7 cellular contexts compared by ENCODE assay signal in the genomic region with DNA sequence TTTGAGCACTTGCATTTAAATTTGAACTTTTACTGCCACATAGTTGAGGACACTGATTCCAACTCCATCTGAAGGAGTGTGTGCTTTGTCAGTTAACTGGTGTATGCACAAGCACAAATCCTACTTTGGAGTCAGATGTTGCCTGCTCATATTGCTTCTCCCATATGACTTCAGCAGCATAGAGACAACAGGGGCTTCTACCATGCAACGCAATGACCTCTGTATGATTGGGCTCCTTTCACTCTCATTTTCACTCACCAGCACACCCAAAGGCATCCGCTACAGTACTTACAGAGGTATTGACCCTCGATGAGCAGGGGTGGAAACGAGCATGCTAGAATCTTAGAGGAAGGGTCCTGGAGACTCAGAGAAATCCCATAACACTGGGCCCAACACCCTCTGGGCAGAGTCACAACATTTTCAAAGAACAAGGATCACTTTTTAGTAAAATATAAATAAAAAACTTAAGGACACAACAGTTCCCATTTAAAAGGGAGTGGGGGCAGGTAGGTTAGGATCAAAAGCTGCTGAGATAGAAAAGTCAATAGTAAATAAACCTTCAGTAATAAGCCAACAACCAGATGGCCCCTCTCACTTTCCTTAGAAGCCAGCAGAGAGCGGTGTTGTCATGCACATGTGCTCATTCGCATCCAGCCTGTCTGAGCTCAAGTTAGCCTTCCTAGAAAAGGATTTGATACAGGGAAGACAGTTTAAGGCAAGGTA.
DNase-seq lines count a peak whose midpoint lies in the region; ATAC-seq and TF ChIP-seq lines count a peak whose summit lies in the region.

No MANE protein-coding gene starts in this region.

- H4K20me1 ChIP-seq in smooth muscle cell (ENCODE audit: low read depth) = no peaks in the 10 kb centered on the region

- no peak overlapping the region for H3K4me2 ChIP-seq in smooth muscle cell

- no peaks in the 10 kb centered on the region for H3K79me2 ChIP-seq in smooth muscle cell (ENCODE audit: low read depth)

- H3K9me3 ChIP-seq in right cardiac atrium (ENCODE audit: control insufficient read depth, low read length) = no peaks in the 10 kb centered on the region
- H3K9me3 ChIP-seq in smooth muscle cell (replicated peaks; ENCODE audit: low read depth) = no peaks in the 10 kb centered on the region

- WGBS in right cardiac atrium = 28% methylated on average over 6 of the region's 6 CpGs
- 42% methylated on average over 6 of the region's 6 CpGs for WGBS in smooth muscle cell (ENCODE audit: low lambda C conversion rate)

- DNase-seq in GM13976 (ENCODE audit: low spot score) (peak; percentile 65), NCI-H226 (peak; percentile 47), amniotic stem cell (lab: John Stamatoyannopoulos, UW) (peak; percentile 43), right cardiac atrium (peak; percentile 25 to 59 (median 42)), smooth muscle cell (lab: John Stamatoyannopoulos, UW; ENCODE audit: unreplicated experiment) (no peak)
- DNase-seq in activated CD8-positive, alpha-beta memory T cell treated with anti-CD3 and anti-CD28 coated beads for 24 hours = no peak

- H3K27me3 ChIP-seq in right cardiac atrium (ENCODE audit: control insufficient read depth, insufficient read depth) = no peaks in the 10 kb centered on the region
- H3K27me3 ChIP-seq in smooth muscle cell (ENCODE audit: low read depth) = no peaks in the 10 kb centered on the region

- H3K4me3 ChIP-seq in right cardiac atrium (ENCODE audit: low read length) (no peak overlapping the region), smooth muscle cell (no peak overlapping the region)

- TF ChIP-seq CTCF in GM13976 (IDR thresholded peaks at IDR 0.05; ENCODE audit: borderline replicate concordance, control extremely low read depth, extremely low read depth, insufficient read depth, missing control alignments) = peak; percentile 50
- TF ChIP-seq CTCF in smooth muscle cell (IDR thresholded peaks at IDR 0.05; ENCODE audit: borderline replicate concordance, insufficient read depth, poor library complexity, severe bottlenecking) = peak; percentile 91

- no peaks in the 10 kb centered on the region for H3K36me3 ChIP-seq in smooth muscle cell (ENCODE audit: low read depth)

- H3K27ac ChIP-seq in right cardiac atrium (ENCODE audit: low read length) (no peak overlapping the region), smooth muscle cell (ENCODE audit: low read depth) (no peak overlapping the region)

- H3F3A ChIP-seq in smooth muscle cell (ENCODE audit: low read depth) = no peaks in the 10 kb centered on the region

- H3K4me1 ChIP-seq in right cardiac atrium (ENCODE audit: control insufficient read depth, insufficient read depth, low read length) (no peaks in the 10 kb centered on the region), smooth muscle cell (ENCODE audit: low read depth) (no peaks in the 10 kb centered on the region)

- intact Hi-C loops in right cardiac atrium (cut with DNase I) = no loop called here

- ATAC-seq in HG03095 (IDR thresholded peaks at IDR 0.05; ENCODE audit: unreplicated experiment) (peak; percentile 57), right cardiac atrium (peak; percentile 79 to 88)

- in situ Hi-C loops in GM13976 (cut with MboI; ENCODE audit: low sequenced_read_pairs, unreplicated experiment) = loop anchor here (25.0 kb wide), 3 partner anchors 371 to 1096 kb away; no protein-coding TSS in a partner anchor

- no peak overlapping the region for H2AFZ ChIP-seq in smooth muscle cell (ENCODE audit: low read depth)

- no peak overlapping the region for H3K9ac ChIP-seq in smooth muscle cell (ENCODE audit: low read depth)

Comparison
In these comparisons a context has a peak if more than half of its experiments do, and no peak if none do; other contexts are left out.
1. DNase-seq: peak in GM13976 (single experiment), NCI-H226 (single experiment), amniotic stem cell (single experiment) and right cardiac atrium (3 of 3); none in smooth muscle cell (single experiment) and activated CD8-positive, alpha-beta memory T cell treated with anti-CD3 and anti-CD28 coated beads for 24 hours (single experiment).